ENCODE assay signal across 28 cellular contexts in genomic region chrX:23612846-23613245, GRCh38.
"Had no signal": no experiment of that assay in that cellular context is flagged by ENCODE, and none has a peak within 500 bp of the region (broad histone marks: within the 10 kb centered on the region; RNA-seq: fewer than 3 reads in every experiment).

No MANE protein-coding gene starts in this region.

- ATAC-seq: stimulated activated effector memory CD8-positive, alpha-beta T cell treated with anti-CD3 and anti-CD28 coated beads, Interleukin-12 subunit alpha, Interleukin-12 subunit beta, amount 100 ng/mL, for 72 hours; stimulated activated memory B cell treated with anti-CD40 and anti-IgM and Interleukin-4, amounts not matched to agents 10 μg/mL and 1 μg/mL and 100 μg/mL, for 72 hours; stimulated activated naive B cell treated with anti-CD40 and anti-IgM and Interleukin-4, amounts not matched to agents 10 μg/mL and 1 μg/mL and 100 μg/mL, for 72 hours; stimulated activated naive CD8-positive, alpha-beta T cell treated with anti-CD3 and anti-CD28 coated beads, Interleukin-15, amount 100 ng/mL, for 72 hours; stimulated activated naive CD8-positive, alpha-beta T cell treated with anti-CD3 and anti-CD28 coated beads, Interleukin-15, Interleukin-2, amounts not matched to agents 100 U/mL and 50 U/mL, for 24 hours; upper lobe of right lung had no signal

- H3K9me3 Mint-ChIP-seq: stimulated activated effector memory CD8-positive, alpha-beta T cell treated with anti-CD3 and anti-CD28 coated beads, Interleukin-12 subunit alpha, Interleukin-12 subunit beta, amount 100 ng/mL, for 72 hours; stimulated activated memory B cell treated with anti-CD40 and anti-IgM and Interleukin-4, amounts not matched to agents 10 μg/mL and 1 μg/mL and 100 μg/mL, for 72 hours; stimulated activated naive B cell treated with anti-CD40 and anti-IgM and Interleukin-4, amounts not matched to agents 10 μg/mL and 1 μg/mL and 100 μg/mL, for 72 hours; stimulated activated naive CD8-positive, alpha-beta T cell treated with anti-CD3 and anti-CD28 coated beads, Interleukin-15, amount 100 ng/mL, for 72 hours; stimulated activated naive CD8-positive, alpha-beta T cell treated with anti-CD3 and anti-CD28 coated beads, Interleukin-15, Interleukin-2, amounts not matched to agents 100 ng/mL and 50 ng/mL, for 24 hours; type B pancreatic cell had no signal

- H3K36me3 ChIP-seq: stomach, suprapubic skin, thoracic aorta, thyroid gland, tibial artery, tibial nerve, transverse colon, upper lobe of left lung, upper lobe of right lung, uterus, vagina had no signal

- H3K27ac ChIP-seq: stomach, suprapubic skin, testis, thoracic aorta, thyroid gland, tibial artery, tibial nerve, transverse colon, upper lobe of left lung, upper lobe of right lung, uterus, vagina had no signal

- H3K27ac Mint-ChIP-seq: stimulated activated effector memory CD8-positive, alpha-beta T cell treated with anti-CD3 and anti-CD28 coated beads, Interleukin-12 subunit alpha, Interleukin-12 subunit beta, amount 100 ng/mL, for 72 hours; stimulated activated memory B cell treated with anti-CD40 and anti-IgM and Interleukin-4, amounts not matched to agents 10 μg/mL and 1 μg/mL and 100 μg/mL, for 72 hours; stimulated activated naive CD8-positive, alpha-beta T cell treated with anti-CD3 and anti-CD28 coated beads, Interleukin-15, amount 100 ng/mL, for 72 hours; stimulated activated naive CD8-positive, alpha-beta T cell treated with anti-CD3 and anti-CD28 coated beads, Interleukin-15, Interleukin-2, amounts not matched to agents 100 ng/mL and 50 ng/mL, for 24 hours; type B pancreatic cell had no signal

- DNase-seq: stimulated activated CD4-positive, alpha-beta T cell treated with anti-CD3 and anti-CD28 coated beads, Interleukin-2, amount 100 ng/mL, for 48 hours; stimulated activated CD4-positive, alpha-beta T cell treated with anti-CD3 and anti-CD28 coated beads, Interleukin-4, amount 100 ng/mL, for 1 hour; stimulated activated CD4-positive, alpha-beta T cell treated with anti-CD3 and anti-CD28 coated beads, Interleukin-4, amount 100 ng/mL, for 24 hours; stimulated activated CD4-positive, alpha-beta T cell treated with anti-CD3 and anti-CD28 coated beads, Interleukin-4, amount 100 ng/mL, for 4 hours; stimulated activated naive B cell treated with anti-CD40 and anti-IgM and Interleukin-4, amounts not matched to agents 10 μg/mL and 1 μg/mL and 100 μg/mL, for 72 hours; stimulated activated naive CD4-positive, alpha-beta T cell; stimulated activated naive CD4-positive, alpha-beta T cell treated with Interleukin-2 at 50 U/mL for 16 hours; stimulated activated naive CD8-positive, alpha-beta T cell treated with anti-CD3 and anti-CD28 coated beads, Interleukin-15, amount 100 ng/mL, for 72 hours; stimulated activated naive CD8-positive, alpha-beta T cell treated with anti-CD3 and anti-CD28 coated beads, Interleukin-15, Interleukin-2, amounts not matched to agents 100 U/mL and 50 U/mL, for 24 hours; stomach; substantia nigra; testis; thyroid gland; tibial artery; transverse colon; trophoblast cell; upper lobe of left lung; upper lobe of right lung; uterus had no signal

- H3K4me1 Mint-ChIP-seq: stimulated activated effector memory CD8-positive, alpha-beta T cell treated with anti-CD3 and anti-CD28 coated beads, Interleukin-12 subunit alpha, Interleukin-12 subunit beta, amount 100 ng/mL, for 72 hours; stimulated activated memory B cell treated with anti-CD40 and anti-IgM and Interleukin-4, amounts not matched to agents 10 μg/mL and 1 μg/mL and 100 μg/mL, for 72 hours; stimulated activated naive CD8-positive, alpha-beta T cell treated with anti-CD3 and anti-CD28 coated beads, Interleukin-15, amount 100 ng/mL, for 72 hours had no signal

- H3K4me3 Mint-ChIP-seq: stimulated activated effector memory CD8-positive, alpha-beta T cell treated with anti-CD3 and anti-CD28 coated beads, Interleukin-12 subunit alpha, Interleukin-12 subunit beta, amount 100 ng/mL, for 72 hours; stimulated activated memory B cell treated with anti-CD40 and anti-IgM and Interleukin-4, amounts not matched to agents 10 μg/mL and 1 μg/mL and 100 μg/mL, for 72 hours; stimulated activated naive B cell treated with anti-CD40 and anti-IgM and Interleukin-4, amounts not matched to agents 10 μg/mL and 1 μg/mL and 100 μg/mL, for 72 hours; stimulated activated naive CD8-positive, alpha-beta T cell treated with anti-CD3 and anti-CD28 coated beads, Interleukin-15, amount 100 ng/mL, for 72 hours; stimulated activated naive CD8-positive, alpha-beta T cell treated with anti-CD3 and anti-CD28 coated beads, Interleukin-15, Interleukin-2, amounts not matched to agents 100 ng/mL and 50 ng/mL, for 24 hours; type B pancreatic cell had no signal

- H3K4me3 ChIP-seq: stomach, suprapubic skin, testis, thoracic aorta, thyroid gland, tibial artery, tibial nerve, transverse colon, upper lobe of left lung, upper lobe of right lung, uterus, vagina had no signal

- H3K4me1 ChIP-seq: stomach, suprapubic skin, testis, thyroid gland, tibial artery, tibial nerve, transverse colon, upper lobe of left lung, upper lobe of right lung, uterus, vagina had no signal

- H3K27me3 Mint-ChIP-seq: stimulated activated memory B cell treated with anti-CD40 and anti-IgM and Interleukin-4, amounts not matched to agents 10 μg/mL and 1 μg/mL and 100 μg/mL, for 72 hours; stimulated activated naive CD8-positive, alpha-beta T cell treated with anti-CD3 and anti-CD28 coated beads, Interleukin-15, amount 100 ng/mL, for 72 hours; stimulated activated naive CD8-positive, alpha-beta T cell treated with anti-CD3 and anti-CD28 coated beads, Interleukin-15, Interleukin-2, amounts not matched to agents 100 ng/mL and 50 ng/mL, for 24 hours had no signal

- H3K27me3 ChIP-seq: suprapubic skin, testis, thyroid gland, tibial artery, tibial nerve, transverse colon, upper lobe of left lung, upper lobe of right lung, uterus, vagina had no signal

- H3K36me3 Mint-ChIP-seq: stimulated activated effector memory CD8-positive, alpha-beta T cell treated with anti-CD3 and anti-CD28 coated beads, Interleukin-12 subunit alpha, Interleukin-12 subunit beta, amount 100 ng/mL, for 72 hours; stimulated activated memory B cell treated with anti-CD40 and anti-IgM and Interleukin-4, amounts not matched to agents 10 μg/mL and 1 μg/mL and 100 μg/mL, for 72 hours; stimulated activated naive B cell treated with anti-CD40 and anti-IgM and Interleukin-4, amounts not matched to agents 10 μg/mL and 1 μg/mL and 100 μg/mL, for 72 hours; type B pancreatic cell had no signal

- FAIRE-seq: urothelium cell line had no signal

- H3K9me3 ChIP-seq: stomach, suprapubic skin, testis, thoracic aorta, thyroid gland, tibial artery, tibial nerve, transverse colon, upper lobe of left lung, upper lobe of right lung, uterus, vagina had no signal
